Comparison of ENCODE assay signal across 12 cellular contexts in genomic region chr21:41833138-41834115, GRCh38. TPM values are rescaled to one million over a fixed set of nuclear protein-coding genes. Genes with fewer than 3 reads are reported as not detected.
DNase-seq lines count a peak whose midpoint lies in the region; ATAC-seq and TF ChIP-seq lines count a peak whose summit lies in the region.
"Had no signal": no experiment of that assay in that cellular context is flagged by ENCODE, and none has a peak within 500 bp of the region (broad histone marks: within the 10 kb centered on the region; RNA-seq: fewer than 3 reads in every experiment).

No MANE protein-coding gene starts in this region.

- intact Hi-C loops in lower lobe of right lung (cut with DNase I): no loop called here

- no peaks in the 10 kb centered on the region for H3K4me1 ChIP-seq in lower lobe of right lung
- H3K4me1 ChIP-seq: colonic mucosa, heart right ventricle had no signal

- H3K4me3 ChIP-seq in GM12864 (ENCODE audit: low read depth, low read length) (peak overlapping the region; percentile 26), lower lobe of right lung (no peak overlapping the region)
- H3K4me3 ChIP-seq: colonic mucosa, heart right ventricle had no signal

- no peak overlapping the region for H3K27ac ChIP-seq in lower lobe of right lung
- H3K27ac ChIP-seq: colonic mucosa, heart right ventricle had no signal

- TF ChIP-seq CTCF in GM12864 (IDR thresholded peaks at IDR 0.05; ENCODE audit: low read depth, low read length, missing control alignments) (no peak), lower lobe of right lung (IDR thresholded peaks at IDR 0.05) (no peak)

- ATAC-seq in GM19324 (IDR thresholded peaks at IDR 0.05; ENCODE audit: low FRiP score, unreplicated experiment) (peak; percentile 66), HG02840 (IDR thresholded peaks at IDR 0.05; ENCODE audit: low FRiP score, unreplicated experiment) (peak; percentile 67), lower lobe of right lung (no peak)
- ATAC-seq: heart right ventricle had no signal

- no peaks in the 10 kb centered on the region for H3K27me3 ChIP-seq in lower lobe of right lung (ENCODE audit: low read depth)
- H3K27me3 ChIP-seq: colonic mucosa, heart right ventricle had no signal

- peaks cover 47% of the 10 kb centered on the region for H3K36me3 ChIP-seq in lower lobe of right lung
- H3K36me3 ChIP-seq: colonic mucosa had no signal

- peak; percentile 84 for DNase-seq in GM12864 (ENCODE audit: low read depth)
- DNase-seq in NAMALWA (ENCODE audit: low spot score): peak; percentile 78
- DNase-seq in NCI-H2171 (lab: John Stamatoyannopoulos, UW): no peak
- DNase-seq in lower lobe of right lung: no peak
- no peak for DNase-seq in NOMO-1 treated with DMSO at 0.1 percent for 48 hours (lab: John Stamatoyannopoulos, UW; ENCODE audit: unreplicated experiment)
- no peak for DNase-seq in cerebellar cortex (ENCODE audit: low spot score)
- DNase-seq: colonic mucosa; heart right ventricle; KG1; stimulated activated naive CD4-positive, alpha-beta T cell treated with Interleukin-2 at 50 U/mL for 16 hours had no signal

- no peaks in the 10 kb centered on the region for H3K9me3 ChIP-seq in lower lobe of right lung
- H3K9me3 ChIP-seq: colonic mucosa, heart right ventricle had no signal

RNA-seq across cellular contexts. Expression of gene PRDM15, which starts 45.7 kb away (rescaled TPM):
- 6.6 TPM for total RNA-seq in lower lobe of right lung

Comparison
In these comparisons a context has a peak if more than half of its experiments do, and no peak if none do; other contexts are left out.
1. DNase-seq: peak in GM12864 (single experiment) and NAMALWA (single experiment); none in NCI-H2171 (single experiment), lower lobe of right lung (single experiment), NOMO-1 treated with DMSO at 0.1 percent for 48 hours (single experiment) and cerebellar cortex (single experiment).
2. ATAC-seq: peak in GM19324 (single experiment) and HG02840 (single experiment); none in lower lobe of right lung (0 of 2).